8 cellular contexts compared by ENCODE assay signal in genomic region chr4:9152182-9153007, GRCh38. TPM values are rescaled to one million over a fixed set of nuclear protein-coding genes. Genes with fewer than 3 reads are reported as not detected.
A peak's percentile ranks its signal among the peaks of the same experiment; 100 is the strongest.
DNase-seq lines count a peak whose midpoint lies in the region; ATAC-seq and TF ChIP-seq lines count a peak whose summit lies in the region.
"Not testable (repeated sequence)": the region's sequence is repeated elsewhere in the genome, so short reads cannot be mapped to it uniquely, and the experiment has no call there.

No MANE protein-coding gene starts in this region.

- peak overlapping the region; percentile 63 to 82 (median 77) for H3K4me3 ChIP-seq in breast epithelium

- H3K4me3 Mint-ChIP-seq in stimulated activated memory B cell treated with anti-CD40 and anti-IgM and Interleukin-4, amounts not matched to agents 10 μg/mL and 1 μg/mL and 100 μg/mL, for 72 hours, result peak overlapping the region; percentile 95

- TF ChIP-seq CTCF in breast epithelium (IDR thresholded peaks at IDR 0.05), result not testable (repeated sequence)

- not testable (repeated sequence) for H3K9me3 ChIP-seq in breast epithelium

- H3K36me3 ChIP-seq in breast epithelium, result not testable (repeated sequence)

- not testable (repeated sequence) for H3K27me3 Mint-ChIP-seq in stimulated activated memory B cell treated with anti-CD40 and anti-IgM and Interleukin-4, amounts not matched to agents 10 μg/mL and 1 μg/mL and 100 μg/mL, for 72 hours

- H3K27ac Mint-ChIP-seq in stimulated activated memory B cell treated with anti-CD40 and anti-IgM and Interleukin-4, amounts not matched to agents 10 μg/mL and 1 μg/mL and 100 μg/mL, for 72 hours, result peak overlapping the region; percentile 88

- DNase-seq in DMS153 (lab: John Stamatoyannopoulos, UW) (peak; percentile 82), NCI-H446 treated with DMSO at 0.1 percent for 48 hours (lab: John Stamatoyannopoulos, UW) (peak; percentile 66), breast epithelium (ENCODE audit: low spot score in 2 of 2) (peak; percentile 98 to 99), left ventricle myocardium superior (peak; percentile 99), occipital lobe (lab: John Stamatoyannopoulos, UW) (peak; percentile 95)
- DNase-seq in activated CD4-positive, alpha-beta T cell treated with anti-CD3 and anti-CD28 coated beads for 4 hours, result peak; percentile 94 to 96

- H3K27me3 ChIP-seq in breast epithelium, result not testable (repeated sequence)

- not testable (repeated sequence) for H3K36me3 Mint-ChIP-seq in stimulated activated memory B cell treated with anti-CD40 and anti-IgM and Interleukin-4, amounts not matched to agents 10 μg/mL and 1 μg/mL and 100 μg/mL, for 72 hours

- H3K27ac ChIP-seq in breast epithelium, result peak overlapping the region; percentile 95 to 97

- not testable (repeated sequence) for H3K9me3 Mint-ChIP-seq in stimulated activated memory B cell treated with anti-CD40 and anti-IgM and Interleukin-4, amounts not matched to agents 10 μg/mL and 1 μg/mL and 100 μg/mL, for 72 hours

- not testable (repeated sequence) for TF ChIP-seq POLR2A in breast epithelium (IDR thresholded peaks at IDR 0.05)

- peak; percentile 92 for ATAC-seq in HG02885 (IDR thresholded peaks at IDR 0.05; ENCODE audit: poor library complexity, unreplicated experiment)
- peak; percentile 94 for ATAC-seq in left ventricle myocardium superior
- peak; percentile 97 for ATAC-seq in stimulated activated memory B cell treated with anti-CD40 and anti-IgM and Interleukin-4, amounts not matched to agents 10 μg/mL and 1 μg/mL and 100 μg/mL, for 72 hours

- not testable (repeated sequence) for H3K4me1 ChIP-seq in breast epithelium

- intact Hi-C loops in breast epithelium (cut with DNase I; ENCODE audit: low total_unique reads); left ventricle myocardium superior (cut with micrococcal nuclease): not testable (repeated sequence)

- H3K4me1 Mint-ChIP-seq in stimulated activated memory B cell treated with anti-CD40 and anti-IgM and Interleukin-4, amounts not matched to agents 10 μg/mL and 1 μg/mL and 100 μg/mL, for 72 hours, result not testable (repeated sequence)

RNA-seq across cellular contexts. Expression of gene FAM90A26, which starts 17.8 kb away (rescaled TPM):
- total RNA-seq in breast epithelium (not detected), left ventricle myocardium superior (not detected), occipital lobe (not detected)

RNA-seq across cellular contexts. Expression of gene USP17L10, which starts 58.1 kb away (rescaled TPM):
- total RNA-seq in breast epithelium (not detected), left ventricle myocardium superior (not detected), occipital lobe (not detected)

Comparison
In these comparisons a context has a peak if more than half of its experiments do, and no peak if none do; other contexts are left out.
1. Peak in every context shown above with its lines: DNase-seq, ATAC-seq, H3K4me3 ChIP-seq and H3K27ac ChIP-seq.